Comparison of ENCODE assay signal across 34 cellular contexts in genomic region chr4:36489798-36490197, GRCh38.
"Had no signal": no experiment of that assay in that cellular context is flagged by ENCODE, and none has a peak within 500 bp of the region (broad histone marks: within the 10 kb centered on the region; RNA-seq: fewer than 3 reads in every experiment).

No MANE protein-coding gene starts in this region.

- H3K27ac ChIP-seq: KMS-11 had no signal

- H3K36me3 ChIP-seq: MG63 had no signal

- H3K4me2 ChIP-seq: KMS-11 had no signal

- H3K9me3 ChIP-seq: MG63 had no signal

- DNase-seq: Karpas-422, Kasumi-1, KG1, MG63, MM.1S, MV-4-11, NCI-H1048, NCI-H1092, NCI-H1092 treated with DMSO at 0.1 percent for 48 hours, NCI-H1105, NCI-H1105 treated with DMSO at 0.1 percent for 48 hours, NCI-H1417, NCI-H1417 treated with DMSO at 0.1 percent for 48 hours, NCI-H1436, NCI-H1436 treated with DMSO at 0.1 percent for 48 hours, NCI-H146, NCI-H1694, NCI-H1694 treated with DMSO at 0.1 percent for 48 hours, NCI-H187, NCI-H187 treated with DMSO at 0.1 percent for 48 hours, NCI-H1930, NCI-H2029, NCI-H2029 treated with DMSO at 0.1 percent for 48 hours, NCI-H2081, NCI-H2081 treated with DMSO at 0.1 percent for 48 hours, NCI-H2107, NCI-H2171, NCI-H2171 treated with DMSO at 0.1 percent for 48 hours, NCI-H2227 treated with DMSO at 0.1 percent for 48 hours, NCI-H345, NCI-H446, NCI-H446 treated with DMSO at 0.1 percent for 48 hours, NCI-H510A had no signal

- H3K4me3 ChIP-seq: MG63 had no signal

- H3K9ac ChIP-seq: KMS-11 had no signal

- H3K27me3 ChIP-seq: MG63 had no signal
